ENCODE assay signal across 1 cellular context in genomic region chr16:88561485-88562369, GRCh38.
A peak's percentile ranks its signal among the peaks of the same experiment; 100 is the strongest.
TF ChIP-seq lines count a peak whose summit lies in the region.

No MANE protein-coding gene starts in this region.

TF ChIP-seq in K562, 482 proteins besides CTCF, POLR2A, EP300 and RAD21 (continued from another document):
- no peak for TF ChIP-seq IRF2 (CRISPR knock-in tag; IDR thresholded peaks at IDR 0.05)
- no peak for TF ChIP-seq HES1 (IDR thresholded peaks at IDR 0.05; ENCODE audit: low read depth)
- no peak for TF ChIP-seq NFIC (IDR thresholded peaks at IDR 0.05)
- peak; percentile 47; the same call in 1 of the 2 replicates for TF ChIP-seq TFAP4 (CRISPR knock-in tag; IDR thresholded peaks at IDR 0.05; ENCODE audit: borderline replicate concordance)
- peak; percentile 98 for TF ChIP-seq ZNF740 (CRISPR knock-in tag; IDR thresholded peaks at IDR 0.05)
- TF ChIP-seq ZNF740 (tag; IDR thresholded peaks at IDR 0.05): peak in 1 of 2 experiments; percentile 98; a peak in 2 of 4 replicates
- no peak for TF ChIP-seq FIP1L1 (IDR thresholded peaks at IDR 0.05; ENCODE audit: low read depth, low read length, poor library complexity, severe bottlenecking)
- no peak for TF ChIP-seq ATF6 (CRISPR knock-in tag; IDR thresholded peaks at IDR 0.05)
- peak in 1 of 2 experiments; percentile 51; a peak in 1 of 4 replicates for TF ChIP-seq KDM1A (IDR thresholded peaks at IDR 0.05)
- TF ChIP-seq ZFP30 (CRISPR knock-in tag; IDR thresholded peaks at IDR 0.05; ENCODE audit: borderline replicate concordance): no peak
- no peak for TF ChIP-seq PYGO2 (tag; IDR thresholded peaks at IDR 0.05)
- no peak for TF ChIP-seq ETV1 (tag; conservative IDR thresholded peaks at IDR 0.05; ENCODE audit: low read depth)
- TF ChIP-seq L3MBTL2 (IDR thresholded peaks at IDR 0.05): no peak
- TF ChIP-seq DEAF1 (CRISPR knock-in tag; IDR thresholded peaks at IDR 0.05): peak; percentile 76
- no peak for TF ChIP-seq TEAD2 (tag; IDR thresholded peaks at IDR 0.05)
- TF ChIP-seq CEBPB (tag; IDR thresholded peaks at IDR 0.05): no peak
- TF ChIP-seq HIVEP1 (CRISPR knock-in tag; IDR thresholded peaks at IDR 0.05): no peak
- TF ChIP-seq ZMIZ1 (IDR thresholded peaks at IDR 0.05; ENCODE audit: low read depth in 2 of 2, low read length in 2 of 2): no peak
- no peak for TF ChIP-seq ZNF263 (CRISPR knock-in tag; IDR thresholded peaks at IDR 0.05; ENCODE audit: borderline replicate concordance)
- 0 out of 2 replicates have a peak, but pooled peaks have one; percentile 12 for TF ChIP-seq ZNF143 (CRISPR knock-in tag; IDR thresholded peaks at IDR 0.05)
- TF ChIP-seq FOXO4 (CRISPR knock-in tag; IDR thresholded peaks at IDR 0.05): no peak
- no peak for TF ChIP-seq GATAD2A (IDR thresholded peaks at IDR 0.05)
- TF ChIP-seq LEF1 (IDR thresholded peaks at IDR 0.05): no peak
- 0 out of 2 replicates have a peak, but pooled peaks have one; percentile 42 for TF ChIP-seq KLF16 (IDR thresholded peaks at IDR 0.05)
- no peak for TF ChIP-seq BHLHE40 (IDR thresholded peaks at IDR 0.05; ENCODE audit: low read length)
- no peak for TF ChIP-seq HNRNPUL1 (IDR thresholded peaks at IDR 0.05; ENCODE audit: low read length)
- no peak for TF ChIP-seq DIDO1 (tag; IDR thresholded peaks at IDR 0.05; ENCODE audit: low read depth)
- TF ChIP-seq NONO (IDR thresholded peaks at IDR 0.05; ENCODE audit: low read depth in 2 of 2, low read length in 1 of 2): no peak
- no peak for TF ChIP-seq UBTF (IDR thresholded peaks at IDR 0.05; ENCODE audit: borderline replicate concordance in 1 of 2, low read depth in 2 of 2, low read length in 2 of 2)
- TF ChIP-seq ZFP36 (IDR thresholded peaks at IDR 0.05; ENCODE audit: low read depth, low read length, partially characterized antibody): no peak
- no peak for TF ChIP-seq ASH1L (IDR thresholded peaks at IDR 0.05; ENCODE audit: borderline replicate concordance, low read depth, partially characterized antibody)
- TF ChIP-seq ZNF274 (IDR thresholded peaks at IDR 0.05; ENCODE audit: borderline replicate concordance, low read depth, low read length): no peak
- TF ChIP-seq MED1 (CRISPR knock-in tag; IDR thresholded peaks at IDR 0.05; ENCODE audit: borderline replicate concordance): no peak
- TF ChIP-seq ERF (CRISPR knock-in tag; IDR thresholded peaks at IDR 0.05): no peak
- TF ChIP-seq RB1 (IDR thresholded peaks at IDR 0.05; ENCODE audit: low read depth): peak; percentile 57
- no peak for TF ChIP-seq HEY1 (CRISPR knock-in tag; IDR thresholded peaks at IDR 0.05; ENCODE audit: borderline replicate concordance)
- TF ChIP-seq ZNF146 (CRISPR knock-in tag; IDR thresholded peaks at IDR 0.05; ENCODE audit: unreplicated experiment): no peak
- peak; percentile 28; the same call in 1 of the 2 replicates for TF ChIP-seq USF1 (CRISPR knock-in tag; IDR thresholded peaks at IDR 0.05)
- TF ChIP-seq SIN3B (IDR thresholded peaks at IDR 0.05; ENCODE audit: low read depth): 0 out of 2 replicates have a peak, but pooled peaks have one; percentile 23
- TF ChIP-seq SMC3 (conservative IDR thresholded peaks at IDR 0.05; ENCODE audit: insufficient read depth, low read depth, low read length): peak; percentile 90
